ENCODE assay signal across 19 cellular contexts in the genomic region with DNA sequence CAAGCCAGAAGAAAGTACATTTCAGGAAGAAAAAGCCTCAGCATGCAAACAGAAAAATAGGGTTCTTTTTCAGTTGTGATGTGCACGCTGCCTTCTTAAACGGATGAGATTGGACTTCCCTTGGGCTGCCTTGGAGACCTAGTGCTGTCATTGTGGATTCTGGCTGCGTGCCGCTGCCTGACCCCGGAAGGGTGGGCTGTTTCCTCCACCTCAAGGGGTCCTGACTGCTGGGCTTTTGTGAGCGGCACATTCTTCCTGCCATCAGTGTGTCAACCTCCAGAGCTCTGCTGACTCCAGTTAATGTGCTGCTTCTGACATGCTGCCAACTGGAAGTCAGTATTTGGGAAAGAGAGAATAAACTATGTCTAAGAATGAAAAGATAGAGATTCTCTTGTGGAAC.
"Had no signal": no experiment of that assay in that cellular context is flagged by ENCODE, and none has a peak within 500 bp of the region (broad histone marks: within the 10 kb centered on the region; RNA-seq: fewer than 3 reads in every experiment).

No MANE protein-coding gene starts in this region.

- H3K9me3 ChIP-seq: testis, upper lobe of left lung had no signal

- H2AFZ ChIP-seq: parathyroid adenoma had no signal

- H3K4me3 Mint-ChIP-seq: activated CD4-positive, alpha-beta T cell treated with anti-CD3 and anti-CD28 coated beads, Interleukin-2, amount 10 ng/mL, durations not matched to agents 7 days and 5 days; activated naive CD8-positive, alpha-beta T cell; activated T-helper 1 cell treated with anti-CD3 and anti-CD28 coated beads, Interleukin-12 subunit alpha, Interleukin-12 subunit beta, Interleukin-2, Interleukin-4 antibody, amounts not matched to agents 30 ng/mL and 10 ng/mL and 1 ng/mL, durations not matched to agents 14 hours and 24 hours and 36 hours; natural killer cell had no signal

- ATAC-seq: left colon, natural killer cell, sciatic nerve, SK-N-SH treated with all-trans-retinoic acid at 6 μM for 48 hours had no signal

- H3K27me3 Mint-ChIP-seq: activated CD4-positive, alpha-beta T cell treated with anti-CD3 and anti-CD28 coated beads, Interleukin-2, amount 10 ng/mL, durations not matched to agents 7 days and 5 days; activated naive CD8-positive, alpha-beta T cell had no signal

- DNase-seq: activated CD4-positive, alpha-beta T cell treated with anti-CD3 and anti-CD28 coated beads, Interleukin-2, amount 10 ng/mL, durations not matched to agents 7 days and 5 days; amygdala; foreskin fibroblast; left colon; natural killer cell; stimulated activated CD4-positive, alpha-beta T cell treated with anti-CD3 and anti-CD28 coated beads, Interleukin-4, amount 100 ng/mL, for 1 hour; T-helper 1 cell; T1000; testis; upper lobe of left lung had no signal

- H3K27me3 ChIP-seq: testis, upper lobe of left lung had no signal

- H3K4me2 ChIP-seq: smooth muscle cell had no signal

- H3K27ac ChIP-seq: parathyroid adenoma, testis, upper lobe of left lung had no signal

- H3K4me1 ChIP-seq: parathyroid adenoma had no signal

- H3K4me3 ChIP-seq: lung, smooth muscle cell, testis, upper lobe of left lung had no signal

- H3K27ac Mint-ChIP-seq: activated CD4-positive, alpha-beta T cell treated with anti-CD3 and anti-CD28 coated beads, Interleukin-2, amount 10 ng/mL, durations not matched to agents 7 days and 5 days; activated naive CD8-positive, alpha-beta T cell; activated T-helper 1 cell treated with anti-CD3 and anti-CD28 coated beads, Interleukin-12 subunit alpha, Interleukin-12 subunit beta, Interleukin-2, Interleukin-4 antibody, amounts not matched to agents 30 ng/mL and 10 ng/mL and 1 ng/mL, durations not matched to agents 14 hours and 24 hours and 36 hours; natural killer cell had no signal

- FAIRE-seq: colon, islet of Langerhans had no signal

- H3K9me3 Mint-ChIP-seq: activated CD4-positive, alpha-beta T cell treated with anti-CD3 and anti-CD28 coated beads, Interleukin-2, amount 10 ng/mL, durations not matched to agents 7 days and 5 days; activated T-helper 1 cell treated with anti-CD3 and anti-CD28 coated beads, Interleukin-12 subunit alpha, Interleukin-12 subunit beta, Interleukin-2, Interleukin-4 antibody, amounts not matched to agents 30 ng/mL and 10 ng/mL and 1 ng/mL, durations not matched to agents 14 hours and 24 hours and 36 hours; natural killer cell had no signal

- H3K79me2 ChIP-seq: parathyroid adenoma had no signal

- H3K9ac ChIP-seq: parathyroid adenoma had no signal

- H3K4me1 Mint-ChIP-seq: natural killer cell had no signal
